27 cellular contexts compared by ENCODE assay signal in the genomic region with DNA sequence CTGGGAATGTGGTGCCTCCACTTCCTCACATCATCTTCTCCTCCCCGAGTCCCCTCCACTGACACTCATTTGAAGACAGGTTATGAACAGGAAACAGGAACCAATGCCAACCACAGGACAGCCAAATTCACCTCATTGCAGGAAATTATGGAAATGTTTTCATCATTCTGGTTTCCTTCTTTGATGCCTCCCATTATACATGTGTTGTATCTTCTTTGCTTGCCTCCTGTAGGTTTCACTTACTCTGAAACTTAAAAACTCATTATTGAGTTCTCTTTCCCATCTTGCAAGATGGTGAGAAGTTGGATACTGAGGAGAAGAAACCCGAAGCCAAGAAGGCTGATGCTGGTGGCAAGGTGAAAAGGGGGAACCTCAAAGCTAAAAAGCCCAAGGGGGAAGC.
A peak's percentile ranks its signal among the peaks of the same experiment; 100 is the strongest.
DNase-seq lines count a peak whose midpoint lies in the region; ATAC-seq and TF ChIP-seq lines count a peak whose summit lies in the region.
"Had no signal": no experiment of that assay in that cellular context is flagged by ENCODE, and none has a peak within 500 bp of the region (broad histone marks: within the 10 kb centered on the region; RNA-seq: fewer than 3 reads in every experiment).

No MANE protein-coding gene starts in this region.

- no peak for ATAC-seq in IMR-90 (ENCODE audit: low read depth)
- ATAC-seq in CD4-positive, alpha-beta T cell (ENCODE audit: poor library complexity): no peak
- no peak for ATAC-seq in SK-N-SH treated with all-trans-retinoic acid at 6 μM for 48 hours
- ATAC-seq: gastrocnemius medialis; sciatic nerve; stimulated activated naive B cell treated with anti-CD40 and anti-IgM and Interleukin-4, amounts not matched to agents 10 μg/mL and 1 μg/mL and 100 μg/mL, for 72 hours; WTC11 had no signal

- no peak overlapping the region for H3K27ac ChIP-seq in IMR-90 (ENCODE audit: insufficient read depth, low read length)
- no peak overlapping the region for H3K27ac ChIP-seq in fibroblast of lung (ENCODE audit: insufficient read depth, low read length)
- no peak overlapping the region for H3K27ac ChIP-seq in trophoblast cell (ENCODE audit: low read depth, low read length)
- no peak overlapping the region for H3K27ac ChIP-seq in CD4-positive, alpha-beta T cell (ENCODE audit: low read depth, low read length)
- H3K27ac ChIP-seq: C4-2B, gastrocnemius medialis, hepatocyte, HL-60 had no signal

- H2AK5ac ChIP-seq in IMR-90 (ENCODE audit: low read depth, low read length): no peak overlapping the region
- no peak overlapping the region for H2AK5ac ChIP-seq in trophoblast cell (ENCODE audit: low read length)

- H3K27me3 ChIP-seq in IMR-90 (ENCODE audit: control insufficient read depth, insufficient read depth, low read length): peaks cover 6% of the 10 kb centered on the region; the same call in 1 of the 2 replicates
- H3K27me3 ChIP-seq in fibroblast of lung (ENCODE audit: control insufficient read depth, insufficient read depth, low read length): no peaks in the 10 kb centered on the region
- H3K27me3 ChIP-seq in trophoblast cell (ENCODE audit: insufficient read depth, low read length): no peaks in the 10 kb centered on the region
- no peaks in the 10 kb centered on the region for H3K27me3 ChIP-seq in CD4-positive, alpha-beta T cell (ENCODE audit: control insufficient read depth, insufficient read depth, low read length)
- H3K27me3 ChIP-seq: gastrocnemius medialis, hepatocyte had no signal

- no peak overlapping the region for H2BK120ac ChIP-seq in IMR-90 (ENCODE audit: low read depth, low read length)
- H2BK120ac ChIP-seq in trophoblast cell (ENCODE audit: insufficient read depth, low read length, poor library complexity): no peak overlapping the region

- H3K36me3 ChIP-seq in IMR-90 (ENCODE audit: control insufficient read depth, insufficient read depth, low read length): no peaks in the 10 kb centered on the region
- H3K36me3 ChIP-seq in fibroblast of lung (ENCODE audit: control insufficient read depth, insufficient read depth, low read length): no peaks in the 10 kb centered on the region
- H3K36me3 ChIP-seq in trophoblast cell (ENCODE audit: control insufficient read depth in 1 of 2, insufficient read depth in 2 of 2, low read length in 2 of 2): peaks cover 2 to 3% of the 10 kb centered on the region in 2 experiments
- H3K36me3 ChIP-seq: gastrocnemius medialis had no signal

- H2AFZ ChIP-seq in IMR-90 (replicated peaks; ENCODE audit: low read length, poor library complexity) (no peak overlapping the region), fibroblast of lung (ENCODE audit: low read length) (no peak overlapping the region), trophoblast cell (ENCODE audit: insufficient read depth, low read length, poor library complexity) (no peak overlapping the region)
- H2AFZ ChIP-seq: hepatocyte had no signal

- H4K91ac ChIP-seq in IMR-90 (ENCODE audit: insufficient read depth, low read depth, low read length): no peak overlapping the region
- H4K91ac ChIP-seq in trophoblast cell (ENCODE audit: low read depth, low read length): no peak overlapping the region

- H2BK12ac ChIP-seq in trophoblast cell (ENCODE audit: low read length): no peak overlapping the region

- H2BK5ac ChIP-seq in IMR-90 (ENCODE audit: low read depth, low read length, poor library complexity, severe bottlenecking): no peak overlapping the region
- no peak overlapping the region for H2BK5ac ChIP-seq in trophoblast cell (ENCODE audit: low read depth, low read length, poor library complexity)

- no peaks in the 10 kb centered on the region for H3K79me1 ChIP-seq in IMR-90 (ENCODE audit: low read depth in 1 of 2, low read length in 2 of 2)
- no peaks in the 10 kb centered on the region for H3K79me1 ChIP-seq in trophoblast cell (ENCODE audit: low read length)

- H3K9me3 ChIP-seq in IMR-90 (ENCODE audit: control insufficient read depth, insufficient read depth, low read length): peaks cover 14% of the 10 kb centered on the region
- H3K9me3 ChIP-seq in fibroblast of lung (ENCODE audit: control insufficient read depth, insufficient read depth, low read depth, low read length): no peaks in the 10 kb centered on the region
- H3K9me3 ChIP-seq in trophoblast cell (ENCODE audit: insufficient read depth, low read depth, low read length): peaks cover 8% of the 10 kb centered on the region
- H3K9me3 ChIP-seq in CD4-positive, alpha-beta T cell (ENCODE audit: control insufficient read depth, low read length): peaks cover 15% of the 10 kb centered on the region

- no CpG with 5 or more reads among the region's 2 CpGs for WGBS in IMR-90 (ENCODE audit: extremely low coverage in 2 of 2, insufficient read length in 1 of 2), 2 experiments
- no CpG with 5 or more reads among the region's 2 CpGs for WGBS in trophoblast cell (ENCODE audit: extremely low coverage, insufficient coverage, insufficient read length)

- H3K23ac ChIP-seq in IMR-90 (ENCODE audit: low read depth, low read length): no peak overlapping the region
- no peak overlapping the region for H3K23ac ChIP-seq in trophoblast cell (ENCODE audit: low read length)

- no peaks in the 10 kb centered on the region for H3K4me1 Mint-ChIP-seq in CD4-positive, alpha-beta T cell (ENCODE audit: low read depth)
- H3K4me1 Mint-ChIP-seq: immature natural killer cell; memory B cell; stimulated activated naive B cell treated with anti-CD40 and anti-IgM and Interleukin-4, amounts not matched to agents 10 μg/mL and 1 μg/mL and 100 μg/mL, for 72 hours; WTC11 had no signal

- TF ChIP-seq CTCF in IMR-90 (conservative IDR thresholded peaks at IDR 0.05; ENCODE audit: low read depth, low read length): no peak
- TF ChIP-seq CTCF in fibroblast of lung (conservative IDR thresholded peaks at IDR 0.05 in 1 of 2, IDR thresholded peaks at IDR 0.05 in 1 of 2; ENCODE audit: low read depth in 1 of 2, low read length in 2 of 2): no peak
- TF ChIP-seq CTCF in CD4-positive, alpha-beta T cell (IDR thresholded peaks at IDR 0.05): no peak

- TF ChIP-seq POLR2A in IMR-90 (IDR thresholded peaks at IDR 0.05; ENCODE audit: low read depth, low read length): no peak

- intact Hi-C loops in IMR-90 (cut with micrococcal nuclease): no loop called here
- intact Hi-C loops in CD4-positive, alpha-beta T cell (cut with DNase I, micrococcal nuclease): no loop called here

- no peak overlapping the region for H3K4me2 ChIP-seq in IMR-90 (ENCODE audit: low read depth, low read length)
- H3K4me2 ChIP-seq in fibroblast of lung (ENCODE audit: extremely low read depth, insufficient read depth, low read length): no peak overlapping the region
- no peak overlapping the region for H3K4me2 ChIP-seq in trophoblast cell (ENCODE audit: low read length)
- H3K4me2 ChIP-seq: hepatocyte had no signal

- peaks cover 28% of the 10 kb centered on the region for H3K27me3 Mint-ChIP-seq in CD4-positive, alpha-beta T cell
- H3K27me3 Mint-ChIP-seq: progenitor cell of endocrine pancreas had no signal

- H4K20me1 ChIP-seq in IMR-90 (ENCODE audit: insufficient read depth, low read length) (no peaks in the 10 kb centered on the region), fibroblast of lung (ENCODE audit: control insufficient read depth, extremely low read depth, insufficient read depth, low read length) (no peaks in the 10 kb centered on the region)

- H4K5ac ChIP-seq in IMR-90 (ENCODE audit: low read depth, low read length): no peak overlapping the region

- H3K79me2 ChIP-seq in fibroblast of lung (ENCODE audit: control insufficient read depth, insufficient read depth, low read length): no peaks in the 10 kb centered on the region
- H3K79me2 ChIP-seq in trophoblast cell (ENCODE audit: control insufficient read depth, insufficient read depth, low read length, poor library complexity): no peaks in the 10 kb centered on the region
- H3K79me2 ChIP-seq: hepatocyte had no signal

- TF ChIP-seq RAD21 in IMR-90 (IDR thresholded peaks at IDR 0.05; ENCODE audit: low read length): no peak

- H3K4me1 ChIP-seq in IMR-90 (ENCODE audit: control insufficient read depth, insufficient read depth, low read length): no peaks in the 10 kb centered on the region
- no peaks in the 10 kb centered on the region for H3K4me1 ChIP-seq in fibroblast of lung (ENCODE audit: control insufficient read depth, extremely low read depth, insufficient read depth, low read length)
- no peaks in the 10 kb centered on the region for H3K4me1 ChIP-seq in trophoblast cell (ENCODE audit: control insufficient read depth in 1 of 2, insufficient read depth in 2 of 2, low read length in 2 of 2)
- H3K4me1 ChIP-seq: gastrocnemius medialis had no signal

- H3K4ac ChIP-seq in IMR-90 (ENCODE audit: low read depth, low read length): no peak overlapping the region
- H3K4ac ChIP-seq in trophoblast cell (ENCODE audit: low read depth, low read length): no peak overlapping the region

- H3K27ac Mint-ChIP-seq in CD4-positive, alpha-beta T cell: no peak overlapping the region
- H3K27ac Mint-ChIP-seq: immature natural killer cell; memory B cell; progenitor cell of endocrine pancreas; stimulated activated naive B cell treated with anti-CD40 and anti-IgM and Interleukin-4, amounts not matched to agents 10 μg/mL and 1 μg/mL and 100 μg/mL, for 72 hours; WTC11 had no signal

- no peak overlapping the region for H3K18ac ChIP-seq in IMR-90 (ENCODE audit: low read depth, low read length)
- no peak overlapping the region for H3K18ac ChIP-seq in trophoblast cell (ENCODE audit: low read length)

- H4K12ac ChIP-seq in trophoblast cell (ENCODE audit: low read depth, low read length): no peak overlapping the region

- no peak overlapping the region for H3K9ac ChIP-seq in IMR-90 (ENCODE audit: low read depth, low read length)
- H3K9ac ChIP-seq in fibroblast of lung (ENCODE audit: insufficient read depth, low read length): no peak overlapping the region
- H3K9ac ChIP-seq in trophoblast cell (ENCODE audit: low read length): no peak overlapping the region

- no peak overlapping the region for H3K14ac ChIP-seq in IMR-90 (replicated peaks; ENCODE audit: low read depth, low read length)
- no peak overlapping the region for H3K14ac ChIP-seq in trophoblast cell (ENCODE audit: low read length)

- H3K56ac ChIP-seq in IMR-90 (ENCODE audit: extremely low read depth, insufficient read depth, low read length): no peak overlapping the region

- CTCF ChIA-PET in IMR-90 (lab: Yijun Ruan, JAX): no interaction called here
- CTCF ChIA-PET in CD4-positive, alpha-beta T cell (lab: Charles Lee): no interaction called here

- in situ Hi-C loops in IMR-90 (cut with MboI; ENCODE audit: low sequenced_read_pairs): no loop called here

- peak; percentile 13 for DNase-seq in IMR-90
- DNase-seq in amniotic epithelial cell (ENCODE audit: low read depth): peak; percentile 11
- peak; percentile 9 to 21 for DNase-seq in fibroblast of lung (ENCODE audit: low read depth in 2 of 2)
- no peak for DNase-seq in trophoblast cell
- no peak for DNase-seq in CD4-positive, alpha-beta T cell
- no peak for DNase-seq in DMS79 treated with DMSO at 0.1 percent for 48 hours (lab: John Stamatoyannopoulos, UW)
- DNase-seq: activated CD4-positive, alpha-beta T cell treated with anti-CD3 and anti-CD28 coated beads, Interleukin-2, amount 50 U/mL, for 4 hours; activated CD8-positive, alpha-beta memory T cell treated with anti-CD3 and anti-CD28 coated beads, Interleukin-2, amount 50 U/mL, for 4 hours; activated naive CD4-positive, alpha-beta T cell treated with anti-CD3 and anti-CD28 coated beads, Interleukin-2, amount 50 U/mL, for 16 hours; Calu3; caudate nucleus; gastrocnemius medialis; immature natural killer cell; NCI-H1092; NCI-H2029; NCI-H345; NCI-H748 treated with DMSO at 0.1 percent for 48 hours; stimulated activated CD4-positive, alpha-beta T cell treated with anti-CD3 and anti-CD28 coated beads, Interleukin-15, amount 100 ng/mL, for 24 hours; stimulated activated naive B cell treated with anti-CD40 and anti-IgM and Interleukin-4, amounts not matched to agents 10 μg/mL and 1 μg/mL and 100 μg/mL, for 72 hours had no signal

- H3K4me3 ChIP-seq in IMR-90 (ENCODE audit: insufficient read depth, low read depth, low read length) (no peak overlapping the region), fibroblast of lung (replicated peaks in 1 of 4; ENCODE audit: control extremely low read depth in 1 of 4, insufficient read depth in 1 of 4, low read depth in 3 of 4, low read length in 4 of 4) (no peak overlapping the region), trophoblast cell (ENCODE audit: low read depth, low read length) (peak overlapping the region; percentile 30)
- H3K4me3 ChIP-seq: gastrocnemius medialis, hepatocyte had no signal

- BruUV-seq in IMR-90 (replicated peaks; lab: Mats Ljungman, UMichigan): no TSS peak

- no peak overlapping the region for H2AK9ac ChIP-seq in IMR-90 (replicated peaks; ENCODE audit: low read depth, low read length, poor library complexity)

- dilution Hi-C loops in IMR-90 (cut with HindIII; ENCODE audit: low sequenced_read_pairs, unreplicated experiment): no loop called here

- H3K4me3 Mint-ChIP-seq in CD4-positive, alpha-beta T cell: no peak overlapping the region
- H3K4me3 Mint-ChIP-seq: immature natural killer cell; memory B cell; stimulated activated naive B cell treated with anti-CD40 and anti-IgM and Interleukin-4, amounts not matched to agents 10 μg/mL and 1 μg/mL and 100 μg/mL, for 72 hours; WTC11 had no signal

- H2BK20ac ChIP-seq in IMR-90 (ENCODE audit: low read depth, low read length): no peak overlapping the region

- no peaks in the 10 kb centered on the region for H3K9me1 ChIP-seq in IMR-90 (ENCODE audit: insufficient read depth, low read length)

- H3K36me3 Mint-ChIP-seq in CD4-positive, alpha-beta T cell (ENCODE audit: low read depth): no peaks in the 10 kb centered on the region
- H3K36me3 Mint-ChIP-seq: stimulated activated naive B cell treated with anti-CD40 and anti-IgM and Interleukin-4, amounts not matched to agents 10 μg/mL and 1 μg/mL and 100 μg/mL, for 72 hours had no signal

- H3K9me3 Mint-ChIP-seq in CD4-positive, alpha-beta T cell: peaks cover 2% of the 10 kb centered on the region

- no peak overlapping the region for H2BK15ac ChIP-seq in IMR-90 (ENCODE audit: low read depth, low read length)

- no peak overlapping the region for H4K8ac ChIP-seq in IMR-90 (ENCODE audit: low read depth in 2 of 2, low read length in 2 of 2)
- H4K8ac ChIP-seq in trophoblast cell (ENCODE audit: low read depth, low read length): no peak overlapping the region

- POLR2A ChIA-PET in IMR-90 (lab: Charles Lee; ENCODE audit: unreplicated experiment): no interaction called here
- POLR2A ChIA-PET in CD4-positive, alpha-beta T cell (lab: Charles Lee): no interaction called here

Comparison
In these comparisons a context has a peak if more than half of its experiments do, and no peak if none do; other contexts are left out.
1. DNase-seq: peak in IMR-90 (single experiment), amniotic epithelial cell (single experiment) and fibroblast of lung (2 of 2); none in trophoblast cell (0 of 2), CD4-positive, alpha-beta T cell (0 of 10) and DMS79 treated with DMSO at 0.1 percent for 48 hours (single experiment).